12 cellular contexts compared by ENCODE assay signal in genomic region chr15:29938701-29939340, GRCh38.
DNase-seq lines count a peak whose midpoint lies in the region; ATAC-seq, FAIRE-seq and TF ChIP-seq lines count a peak whose summit lies in the region.
"Had no signal": no experiment of that assay in that cellular context is flagged by ENCODE, and none has a peak within 500 bp of the region (broad histone marks: within the 10 kb centered on the region; RNA-seq: fewer than 3 reads in every experiment).

No MANE protein-coding gene starts in this region.

- TF ChIP-seq CTCF in MCF 10A (IDR thresholded peaks at IDR 0.05; ENCODE audit: unreplicated experiment) (no peak), breast epithelium (IDR thresholded peaks at IDR 0.05) (no peak), fibroblast of villous mesenchyme (IDR thresholded peaks at IDR 0.05; ENCODE audit: insufficient read depth, low read depth, low read length) (peak; percentile 52)
- no peak for TF ChIP-seq CTCF in activated CD8-positive, alpha-beta T cell treated with anti-CD3 and anti-CD28 coated beads for 36 hours (IDR thresholded peaks at IDR 0.05)

- no peaks in the 10 kb centered on the region for H3K36me3 ChIP-seq in breast epithelium
- H3K36me3 ChIP-seq: transverse colon had no signal

- no peaks in the 10 kb centered on the region for H3K27me3 Mint-ChIP-seq in MCF 10A (ENCODE audit: insufficient read depth, unreplicated experiment)
- peaks cover 12% of the 10 kb centered on the region for H3K27me3 Mint-ChIP-seq in activated CD8-positive, alpha-beta T cell treated with anti-CD3 and anti-CD28 coated beads for 36 hours

- H3K27ac ChIP-seq in breast epithelium: no peak overlapping the region
- H3K27ac ChIP-seq: KMS-11, transverse colon had no signal

- H3K4me3 ChIP-seq in breast epithelium (no peak overlapping the region), fibroblast of villous mesenchyme (ENCODE audit: low read depth, low read length) (no peak overlapping the region)
- H3K4me3 ChIP-seq: transverse colon had no signal

- no peaks in the 10 kb centered on the region for H3K9me3 Mint-ChIP-seq in MCF 10A (ENCODE audit: unreplicated experiment)
- H3K9me3 Mint-ChIP-seq in activated CD8-positive, alpha-beta T cell treated with anti-CD3 and anti-CD28 coated beads for 36 hours: no peaks in the 10 kb centered on the region
- H3K9me3 Mint-ChIP-seq: T-helper 1 cell treated with Interleukin-12 subunit alpha and Interleukin-12 subunit beta and Interleukin-4 antibody, amounts not matched to agents 30 μg/mL and 1 μg/mL, for 36 hours had no signal

- no peak overlapping the region for H3K27ac Mint-ChIP-seq in MCF 10A (ENCODE audit: low read depth, unreplicated experiment)
- H3K27ac Mint-ChIP-seq in activated CD8-positive, alpha-beta T cell treated with anti-CD3 and anti-CD28 coated beads for 36 hours: no peak overlapping the region
- H3K27ac Mint-ChIP-seq: T-helper 1 cell treated with Interleukin-12 subunit alpha and Interleukin-12 subunit beta and Interleukin-4 antibody, amounts not matched to agents 30 μg/mL and 1 μg/mL, for 36 hours had no signal

- peaks cover 7% of the 10 kb centered on the region for H3K36me3 Mint-ChIP-seq in MCF 10A (ENCODE audit: insufficient read depth, unreplicated experiment)
- no peaks in the 10 kb centered on the region for H3K36me3 Mint-ChIP-seq in activated CD8-positive, alpha-beta T cell treated with anti-CD3 and anti-CD28 coated beads for 36 hours (ENCODE audit: low read depth)

- H3K9me3 ChIP-seq in breast epithelium: no peaks in the 10 kb centered on the region
- H3K9me3 ChIP-seq: transverse colon had no signal

- no peaks in the 10 kb centered on the region for H3K27me3 ChIP-seq in breast epithelium
- H3K27me3 ChIP-seq: transverse colon had no signal

- intact Hi-C loops in MCF 10A (cut with micrococcal nuclease) (loop anchor here (5.0 kb wide), 1 partner anchor 172 kb away; no protein-coding TSS in a partner anchor), breast epithelium (cut with DNase I; ENCODE audit: low total_unique reads) (no loop called here)
- intact Hi-C loops in activated CD8-positive, alpha-beta T cell treated with anti-CD3 and anti-CD28 coated beads for 36 hours (cut with micrococcal nuclease): no loop called here

- no peaks in the 10 kb centered on the region for H3K4me1 ChIP-seq in breast epithelium

- FAIRE-seq in urothelium cell line (lab: Jason Lieb, UNC): peak; percentile 17

- H3K4me3 Mint-ChIP-seq in MCF 10A (ENCODE audit: unreplicated experiment): no peak overlapping the region
- H3K4me3 Mint-ChIP-seq in activated CD8-positive, alpha-beta T cell treated with anti-CD3 and anti-CD28 coated beads for 36 hours: no peak overlapping the region
- H3K4me3 Mint-ChIP-seq: T-helper 1 cell treated with Interleukin-12 subunit alpha and Interleukin-12 subunit beta and Interleukin-4 antibody, amounts not matched to agents 30 μg/mL and 1 μg/mL, for 36 hours had no signal

- ATAC-seq in GM19452 (IDR thresholded peaks at IDR 0.05; ENCODE audit: unreplicated experiment): no peak
- no peak for ATAC-seq in activated CD8-positive, alpha-beta T cell treated with anti-CD3 and anti-CD28 coated beads for 36 hours

- BruUV-seq in MCF 10A (replicated peaks; lab: Mats Ljungman, UMichigan): no TSS peak

- POLR2A ChIA-PET in MCF 10A (lab: Yijun Ruan, JAX): interaction anchor here (1.2 to 2.3 kb wide), 4 partner anchors 15 to 202 kb away, joined by 4 to 7 read pairs (median 4); no protein-coding TSS in a partner anchor
- POLR2A ChIA-PET in activated CD8-positive, alpha-beta T cell treated with anti-CD3 and anti-CD28 coated beads for 36 hours (lab: Charles Lee): no interaction called here

- no peak for TF ChIP-seq POLR2A in breast epithelium (IDR thresholded peaks at IDR 0.05)

- H3K4me1 Mint-ChIP-seq in MCF 10A (ENCODE audit: insufficient read depth, unreplicated experiment): peaks cover 36% of the 10 kb centered on the region
- H3K4me1 Mint-ChIP-seq in activated CD8-positive, alpha-beta T cell treated with anti-CD3 and anti-CD28 coated beads for 36 hours (ENCODE audit: low read depth): no peaks in the 10 kb centered on the region

- in situ Hi-C loops in SK-MEL-5 (cut with HindIII; ENCODE audit: low pct_unique_long_range_greater_than_20kb, low sequenced_read_pairs): no loop called here

- CTCF ChIA-PET in MCF 10A (lab: Yijun Ruan, JAX): interaction anchor here (0.6 to 1.3 kb wide), 7 partner anchors 13 to 854 kb away, joined by 3 to 6 read pairs (median 3); no protein-coding TSS in a partner anchor
- CTCF ChIA-PET in activated CD8-positive, alpha-beta T cell treated with anti-CD3 and anti-CD28 coated beads for 36 hours (lab: Charles Lee): no interaction called here

- peak; percentile 61 for DNase-seq in MCF 10A (ENCODE audit: unreplicated experiment)
- no peak for DNase-seq in breast epithelium (ENCODE audit: low spot score in 2 of 2)
- DNase-seq in SK-MEL-5 (ENCODE audit: low read depth, low spot score): peak; percentile 32
- peak; percentile 43 for DNase-seq in fibroblast of villous mesenchyme (ENCODE audit: low read depth)
- no peak for DNase-seq in urothelium cell line (ENCODE audit: low spot score)
- DNase-seq in activated CD4-positive, alpha-beta T cell treated with anti-CD3 and anti-CD28 coated beads for 4 hours: no peak
- no peak for DNase-seq in activated CD8-positive, alpha-beta T cell treated with anti-CD3 and anti-CD28 coated beads for 36 hours
- DNase-seq: aorta, transverse colon had no signal

Comparison
In these comparisons a context has a peak if more than half of its experiments do, and no peak if none do; other contexts are left out.
1. DNase-seq: peak in MCF 10A (single experiment), SK-MEL-5 (single experiment) and fibroblast of villous mesenchyme (single experiment); none in breast epithelium (0 of 2), urothelium cell line (single experiment), activated CD4-positive, alpha-beta T cell treated with anti-CD3 and anti-CD28 coated beads for 4 hours (0 of 2) and activated CD8-positive, alpha-beta T cell treated with anti-CD3 and anti-CD28 coated beads for 36 hours (single experiment).